Comparison of ENCODE assay signal across 26 cellular contexts in the genomic region with DNA sequence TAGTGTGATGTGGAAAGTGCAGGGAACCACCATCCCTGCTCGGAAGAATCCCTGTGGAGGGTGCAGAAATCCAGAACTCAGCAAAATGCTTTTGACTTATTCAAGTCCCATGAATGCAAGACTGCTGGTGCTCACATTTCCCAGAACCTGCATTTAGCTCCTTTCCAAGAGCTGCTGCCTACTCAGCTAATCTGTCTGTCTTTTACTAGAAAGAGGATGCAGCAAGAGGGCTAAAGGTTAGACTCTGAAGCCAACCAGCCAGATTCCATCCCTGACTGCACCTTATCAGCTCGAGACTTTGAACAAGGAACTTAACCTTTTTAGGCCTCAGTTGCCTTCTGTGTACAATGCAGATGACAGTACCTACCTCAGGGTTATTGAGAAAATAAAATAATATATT.
"Had no signal": no experiment of that assay in that cellular context is flagged by ENCODE, and none has a peak within 500 bp of the region (broad histone marks: within the 10 kb centered on the region; RNA-seq: fewer than 3 reads in every experiment).

No MANE protein-coding gene starts in this region.

- H3K27me3 ChIP-seq: adrenal gland, body of pancreas, colonic mucosa, gastrocnemius medialis, hepatocyte, suprapubic skin had no signal

- H3K36me3 ChIP-seq: adrenal gland, colonic mucosa, gastrocnemius medialis, suprapubic skin, tibial artery had no signal

- DNase-seq: activated CD4-positive, alpha-beta T cell treated with anti-CD3 and anti-CD28 coated beads for 1 hour; activated CD4-positive, alpha-beta T cell treated with anti-CD3 and anti-CD28 coated beads, Interleukin-2, amount 50 U/mL, for 1 hour; activated CD8-positive, alpha-beta T cell treated with anti-CD3 and anti-CD28 coated beads for 36 hours; activated effector memory CD4-positive, alpha-beta T cell treated with Interleukin-2 at 50 U/mL for 16 hours; activated naive CD4-positive, alpha-beta T cell treated with anti-CD3 and anti-CD28 coated beads for 36 hours; activated naive CD8-positive, alpha-beta T cell treated with anti-CD3 and anti-CD28 coated beads for 36 hours; activated T-cell treated with anti-CD3 and anti-CD28 coated beads, Interleukin-2, amount 50 U/mL, for 48 hours; aorta; cerebellar nuclear complex; colonic mucosa; effector CD8-positive, alpha-beta T cell; gastrocnemius medialis; left cardiac atrium; midbrain; naive thymus-derived CD4-positive, alpha-beta T cell; occipital lobe; psoas muscle; stimulated activated naive CD4-positive, alpha-beta T cell; T-helper 2 cell; tibial artery had no signal

- H2AFZ ChIP-seq: hepatocyte had no signal

- H3K9ac ChIP-seq: parathyroid adenoma had no signal

- H3K9me3 ChIP-seq: adrenal gland, body of pancreas, colonic mucosa, gastrocnemius medialis, psoas muscle, suprapubic skin, tibial artery had no signal

- H3K4me3 ChIP-seq: adrenal gland, body of pancreas, colonic mucosa, gastrocnemius medialis, hepatocyte, psoas muscle, suprapubic skin, tibial artery had no signal

- H3K27ac ChIP-seq: body of pancreas, colonic mucosa, gastrocnemius medialis, hepatocyte, parathyroid adenoma, psoas muscle, tibial artery had no signal

- H3K79me2 ChIP-seq: hepatocyte, parathyroid adenoma had no signal

- H3K4me1 ChIP-seq: colonic mucosa, parathyroid adenoma, psoas muscle, tibial artery had no signal

- H3K4me2 ChIP-seq: hepatocyte had no signal

- ATAC-seq: activated CD8-positive, alpha-beta T cell treated with anti-CD3 and anti-CD28 coated beads for 36 hours; body of pancreas; gastrocnemius medialis; left cardiac atrium; naive thymus-derived CD4-positive, alpha-beta T cell; psoas muscle; WTC11 had no signal
